9 cellular contexts compared by ENCODE assay signal in genomic region chr6:27720607-27721580, GRCh38.
DNase-seq lines count a peak whose midpoint lies in the region; ATAC-seq, FAIRE-seq and TF ChIP-seq lines count a peak whose summit lies in the region.
"Had no signal": no experiment of that assay in that cellular context is flagged by ENCODE, and none has a peak within 500 bp of the region (broad histone marks: within the 10 kb centered on the region; RNA-seq: fewer than 3 reads in every experiment).

No MANE protein-coding gene starts in this region.

- ATAC-seq in HG02610 (IDR thresholded peaks at IDR 0.05; ENCODE audit: unreplicated experiment): peak; percentile 54
- no peak for ATAC-seq in left cardiac atrium

- dilution Hi-C loops in keratinocyte (cut with MboI; ENCODE audit: extremely low pct_ligation_motif_present, low sequenced_read_pairs): no loop called here

- TF ChIP-seq POLR2A in vagina (IDR thresholded peaks at IDR 0.05): no peak

- peaks cover 15% of the 10 kb centered on the region for H3K4me1 ChIP-seq in keratinocyte (ENCODE audit: control insufficient read depth, extremely low read depth, insufficient read depth, low read length)
- H3K4me1 ChIP-seq in vagina: no peaks in the 10 kb centered on the region

- no peak overlapping the region for H3K4me3 ChIP-seq in GM06990 (replicated peaks; ENCODE audit: low read depth, low read length)
- peak overlapping the region; percentile 9 for H3K4me3 ChIP-seq in astrocyte of the cerebellum (ENCODE audit: low read depth, low read length)
- H3K4me3 ChIP-seq in keratinocyte (ENCODE audit: control insufficient read depth in 2 of 3, extremely low read depth in 1 of 3, insufficient read depth in 2 of 3, low read depth in 1 of 3, low read length in 3 of 3): peak overlapping the region; percentile 6 to 45 (median 41)
- H3K4me3 ChIP-seq in vagina: no peak overlapping the region

- FAIRE-seq in keratinocyte (lab: Jason Lieb, UNC): peak; percentile 96
- FAIRE-seq: endometrium had no signal

- H3K27ac ChIP-seq in keratinocyte (ENCODE audit: control insufficient read depth, insufficient read depth, low read length): peak overlapping the region; percentile 58
- no peak overlapping the region for H3K27ac ChIP-seq in vagina

- H3K9ac ChIP-seq in keratinocyte (ENCODE audit: control insufficient read depth, extremely low read depth, insufficient read depth, low read length): peak overlapping the region; percentile 48

- H3K9me3 ChIP-seq in keratinocyte (ENCODE audit: control insufficient read depth, low read depth, low read length) (no peaks in the 10 kb centered on the region), vagina (no peaks in the 10 kb centered on the region)

- H3K79me2 ChIP-seq in keratinocyte (ENCODE audit: control insufficient read depth, insufficient read depth, low read length): no peaks in the 10 kb centered on the region

- no peaks in the 10 kb centered on the region for H4K20me1 ChIP-seq in keratinocyte (ENCODE audit: control insufficient read depth, extremely low read depth, insufficient read depth, low read length)

- in situ Hi-C loops in astrocyte of the cerebellum (cut with HindIII; ENCODE audit: low sequenced_read_pairs): no loop called here

- H3K36me3 ChIP-seq in GM06990 (ENCODE audit: control insufficient read depth, insufficient read depth, low read length) (no peaks in the 10 kb centered on the region), keratinocyte (ENCODE audit: control insufficient read depth in 2 of 2, extremely low read depth in 1 of 2, insufficient read depth in 2 of 2, low read length in 2 of 2) (no peaks in the 10 kb centered on the region), vagina (no peaks in the 10 kb centered on the region)

- no peaks in the 10 kb centered on the region for H3K9me1 ChIP-seq in keratinocyte (ENCODE audit: control insufficient read depth, extremely low read depth, insufficient read depth, low read length)

- TF ChIP-seq CTCF in GM06990 (IDR thresholded peaks at IDR 0.05; ENCODE audit: insufficient read depth, low read length, poor library complexity, severe bottlenecking): no peak
- TF ChIP-seq CTCF in astrocyte of the cerebellum (IDR thresholded peaks at IDR 0.05; ENCODE audit: low read depth, low read length, missing control alignments): no peak
- TF ChIP-seq CTCF in keratinocyte (optimal IDR thresholded peaks at IDR 0.05 in 1 of 3, IDR thresholded peaks at IDR 0.05 in 1 of 3, conservative IDR thresholded peaks at IDR 0.05 in 1 of 3; ENCODE audit: extremely low read depth in 1 of 3, insufficient read depth in 2 of 3, low read length in 3 of 3): peak; percentile 4 to 25 (median 7)
- no peak for TF ChIP-seq CTCF in vagina (IDR thresholded peaks at IDR 0.05)

- H3K4me2 ChIP-seq in keratinocyte (ENCODE audit: control insufficient read depth, extremely low read depth, insufficient read depth, low read depth, low read length): peak overlapping the region; percentile 67

- no peaks in the 10 kb centered on the region for H3K27me3 ChIP-seq in GM06990 (replicated peaks; ENCODE audit: control insufficient read depth, insufficient read depth, low read length)
- H3K27me3 ChIP-seq in keratinocyte (ENCODE audit: control insufficient read depth, extremely low read depth, insufficient read depth, low read length): no peaks in the 10 kb centered on the region
- peaks cover 4% of the 10 kb centered on the region for H3K27me3 ChIP-seq in vagina

- DNase-seq in GM06990 (ENCODE audit: extremely low read depth, insufficient read length): peak; percentile 53
- DNase-seq in astrocyte of the cerebellum (ENCODE audit: low read depth): no peak
- peak; percentile 73 for DNase-seq in keratinocyte (ENCODE audit: low read depth, low spot score)
- no peak for DNase-seq in amniotic stem cell (lab: John Stamatoyannopoulos, UW)
- no peak for DNase-seq in NOMO-1 treated with dmso at 0.1 percent for 144 hours (lab: John Stamatoyannopoulos, UW; ENCODE audit: unreplicated experiment)
- DNase-seq in vagina (ENCODE audit: extremely low spot score in 2 of 2): no peak
- DNase-seq in left cardiac atrium: no peak

- peak overlapping the region; percentile 59 for H2AFZ ChIP-seq in keratinocyte (ENCODE audit: control insufficient read depth, low read length)

- intact Hi-C loops in vagina (cut with DNase I) (no loop called here), left cardiac atrium (cut with DNase I) (no loop called here)

Comparison
In these comparisons a context has a peak if more than half of its experiments do, and no peak if none do; other contexts are left out.
1. DNase-seq: peak in GM06990 (single experiment) and keratinocyte (single experiment); none in astrocyte of the cerebellum (single experiment), amniotic stem cell (single experiment), NOMO-1 treated with dmso at 0.1 percent for 144 hours (single experiment), vagina (0 of 2) and left cardiac atrium (single experiment).
2. H3K4me3 ChIP-seq: peak in astrocyte of the cerebellum (single experiment) and keratinocyte (3 of 3); none in GM06990 (single experiment) and vagina (0 of 2).
3. CTCF ChIP-seq: peak in keratinocyte (3 of 3); none in GM06990 (single experiment), astrocyte of the cerebellum (single experiment) and vagina (0 of 3).